In genomic region chr9:69603656-69604055, GRCh38 we compare ENCODE assay signal across 32 cellular contexts.
"Had no signal": no experiment of that assay in that cellular context is flagged by ENCODE, and none has a peak within 500 bp of the region (broad histone marks: within the 10 kb centered on the region; RNA-seq: fewer than 3 reads in every experiment).

No MANE protein-coding gene starts in this region.

- H3K4me3 Mint-ChIP-seq: activated B cell treated with CpG ODN at 0.5 μM for 24 hours; activated CD4-positive, alpha-beta memory T cell treated with anti-CD3 and anti-CD28 coated beads for 36 hours; activated CD8-positive, alpha-beta memory T cell treated with anti-CD3 and anti-CD28 coated beads, Interleukin-2, amount 10 ng/mL, durations not matched to agents 7 days and 5 days; activated CD8-positive, alpha-beta T cell treated with anti-CD3 and anti-CD28 coated beads, Interleukin-2, amount 10 ng/mL, durations not matched to agents 7 days and 5 days; activated naive CD4-positive, alpha-beta T cell treated with anti-CD3 and anti-CD28 coated beads, Interleukin-2, amount 10 ng/mL, durations not matched to agents 7 days and 5 days; activated naive CD8-positive, alpha-beta T cell treated with anti-CD3 and anti-CD28 coated beads, Interleukin-2, amount 10 ng/mL, durations not matched to agents 7 days and 5 days; activated T-helper 1 cell treated with anti-CD3 and anti-CD28 coated beads, Interleukin-12 subunit alpha, Interleukin-12 subunit beta, Interleukin-2, Interleukin-4 antibody, amounts not matched to agents 30 ng/mL and 10 ng/mL and 1 ng/mL, durations not matched to agents 14 hours and 24 hours and 36 hours; brain; T-helper 17 cell; T-helper 2 cell treated with Interferon-gamma antibody and Interleukin-4, amounts not matched to agents 5 μg/mL and 100 μg/mL, for 36 hours had no signal

- H3K9me3 Mint-ChIP-seq: activated B cell treated with CpG ODN at 0.5 μM for 24 hours; activated CD4-positive, alpha-beta memory T cell treated with anti-CD3 and anti-CD28 coated beads for 36 hours; activated naive CD4-positive, alpha-beta T cell treated with anti-CD3 and anti-CD28 coated beads, Interleukin-2, amount 10 ng/mL, durations not matched to agents 7 days and 5 days; activated T-helper 1 cell treated with anti-CD3 and anti-CD28 coated beads, Interleukin-12 subunit alpha, Interleukin-12 subunit beta, Interleukin-2, Interleukin-4 antibody, amounts not matched to agents 30 ng/mL and 10 ng/mL and 1 ng/mL, durations not matched to agents 14 hours and 24 hours and 36 hours had no signal

- H3K36me3 ChIP-seq: ascending aorta, breast epithelium, cardiac muscle cell, colonic mucosa, esophagus squamous epithelium, gastroesophageal sphincter, WERI-Rb-1 had no signal

- H3K4me3 ChIP-seq: ascending aorta, breast epithelium, cardiac muscle cell, colonic mucosa, esophagus squamous epithelium, gastroesophageal sphincter had no signal

- H3K27me3 Mint-ChIP-seq: activated CD4-positive, alpha-beta memory T cell treated with anti-CD3 and anti-CD28 coated beads for 36 hours; activated naive CD4-positive, alpha-beta T cell treated with anti-CD3 and anti-CD28 coated beads, Interleukin-2, amount 10 ng/mL, durations not matched to agents 7 days and 5 days; brain had no signal

- H3K9me3 ChIP-seq: ascending aorta, breast epithelium, colonic mucosa, esophagus squamous epithelium, gastroesophageal sphincter had no signal

- H3K27me3 ChIP-seq: ascending aorta, breast epithelium, cardiac muscle cell, colonic mucosa, esophagus squamous epithelium, gastroesophageal sphincter had no signal

- H3K27ac ChIP-seq: ascending aorta, breast epithelium, cardiac muscle cell, colonic mucosa, epithelial cell of prostate, esophagus squamous epithelium, gastroesophageal sphincter, WERI-Rb-1 had no signal

- H3K4me1 ChIP-seq: breast epithelium, colonic mucosa, esophagus squamous epithelium, gastroesophageal sphincter had no signal

- H3K27ac Mint-ChIP-seq: activated B cell treated with CpG ODN at 0.5 μM for 24 hours; activated CD4-positive, alpha-beta memory T cell treated with anti-CD3 and anti-CD28 coated beads for 36 hours; activated CD8-positive, alpha-beta memory T cell treated with anti-CD3 and anti-CD28 coated beads, Interleukin-2, amount 10 ng/mL, durations not matched to agents 7 days and 5 days; activated CD8-positive, alpha-beta T cell treated with anti-CD3 and anti-CD28 coated beads, Interleukin-2, amount 10 ng/mL, durations not matched to agents 7 days and 5 days; activated naive CD4-positive, alpha-beta T cell treated with anti-CD3 and anti-CD28 coated beads, Interleukin-2, amount 10 ng/mL, durations not matched to agents 7 days and 5 days; activated naive CD4-positive, alpha-beta T cell treated with anti-CD3 and anti-CD28 coated beads, Interleukin-2, amount 50 U/mL, for 72 hours; activated naive CD8-positive, alpha-beta T cell treated with anti-CD3 and anti-CD28 coated beads, Interleukin-2, amount 10 ng/mL, durations not matched to agents 7 days and 5 days; activated T-helper 1 cell treated with anti-CD3 and anti-CD28 coated beads, Interleukin-12 subunit alpha, Interleukin-12 subunit beta, Interleukin-2, Interleukin-4 antibody, amounts not matched to agents 30 ng/mL and 10 ng/mL and 1 ng/mL, durations not matched to agents 14 hours and 24 hours and 36 hours; activated T-helper 2 cell treated with anti-CD3 and anti-CD28 coated beads, Interferon-gamma antibody, Interleukin-2, Interleukin-4, amounts not matched to agents 10 μg/mL and 5 μg/mL and 100 μg/mL, durations not matched to agents 14 hours and 24 hours and 36 hours; T-helper 17 cell; T-helper 2 cell treated with Interferon-gamma antibody and Interleukin-4, amounts not matched to agents 5 μg/mL and 100 μg/mL, for 36 hours had no signal

- H3K36me3 Mint-ChIP-seq: activated CD4-positive, alpha-beta memory T cell treated with anti-CD3 and anti-CD28 coated beads for 36 hours; activated CD8-positive, alpha-beta memory T cell treated with anti-CD3 and anti-CD28 coated beads, Interleukin-2, amount 10 ng/mL, durations not matched to agents 7 days and 5 days; activated naive CD4-positive, alpha-beta T cell treated with anti-CD3 and anti-CD28 coated beads, Interleukin-2, amount 10 ng/mL, durations not matched to agents 7 days and 5 days; activated naive CD4-positive, alpha-beta T cell treated with anti-CD3 and anti-CD28 coated beads, Interleukin-2, amount 50 U/mL, for 72 hours; activated naive CD8-positive, alpha-beta T cell treated with anti-CD3 and anti-CD28 coated beads, Interleukin-2, amount 10 ng/mL, durations not matched to agents 7 days and 5 days; brain had no signal

- H3K4me1 Mint-ChIP-seq: activated B cell treated with CpG ODN at 0.5 μM for 24 hours; activated CD8-positive, alpha-beta memory T cell treated with anti-CD3 and anti-CD28 coated beads, Interleukin-2, amount 10 ng/mL, durations not matched to agents 7 days and 5 days; activated naive CD4-positive, alpha-beta T cell treated with anti-CD3 and anti-CD28 coated beads, Interleukin-2, amount 10 ng/mL, durations not matched to agents 7 days and 5 days; activated naive CD8-positive, alpha-beta T cell treated with anti-CD3 and anti-CD28 coated beads, Interleukin-2, amount 10 ng/mL, durations not matched to agents 7 days and 5 days; T-helper 17 cell had no signal

- DNase-seq: activated B cell treated with CpG ODN at 0.5 μM for 24 hours; activated CD4-positive, alpha-beta memory T cell treated with anti-CD3 and anti-CD28 coated beads for 36 hours; activated CD4-positive, alpha-beta T cell treated with anti-CD3 and anti-CD28 coated beads for 48 hours; activated CD8-positive, alpha-beta memory T cell treated with anti-CD3 and anti-CD28 coated beads, Interleukin-2, amount 10 ng/mL, durations not matched to agents 7 days and 5 days; activated CD8-positive, alpha-beta memory T cell treated with anti-CD3 and anti-CD28 coated beads, Interleukin-2, amount 50 U/mL, for 4 hours; activated CD8-positive, alpha-beta T cell treated with anti-CD3 and anti-CD28 coated beads, Interleukin-2, amount 10 ng/mL, durations not matched to agents 7 days and 5 days; activated effector memory CD4-positive, alpha-beta T cell treated with anti-CD3 and anti-CD28 coated beads, Interleukin-2, amount 50 U/mL, for 16 hours; activated naive CD4-positive, alpha-beta T cell treated with anti-CD3 and anti-CD28 coated beads, Interleukin-2, amount 10 ng/mL, durations not matched to agents 7 days and 5 days; activated naive CD8-positive, alpha-beta T cell treated with anti-CD3 and anti-CD28 coated beads, Interleukin-2, amount 10 ng/mL, durations not matched to agents 7 days and 5 days; activated T-cell treated with anti-CD3 and anti-CD28 coated beads, Interleukin-2, amount 50 U/mL, for 1 hour; activated T-cell treated with anti-CD3 and anti-CD28 coated beads, Interleukin-2, amount 50 U/mL, for 48 hours; central memory CD4-positive, alpha-beta T cell; cerebellar nuclear complex; colonic mucosa; effector CD8-positive, alpha-beta T cell; esophagus squamous epithelium; foreskin melanocyte; head of caudate nucleus; T-helper 1 cell; T-helper 17 cell; T1000; WERI-Rb-1 had no signal
